ENCODE assay signal across 14 cellular contexts in genomic region chr2:58137221-58137620, GRCh38.
DNase-seq lines count a peak whose midpoint lies in the region; ATAC-seq and TF ChIP-seq lines count a peak whose summit lies in the region.
"Had no signal": no experiment of that assay in that cellular context is flagged by ENCODE, and none has a peak within 500 bp of the region (broad histone marks: within the 10 kb centered on the region; RNA-seq: fewer than 3 reads in every experiment).

No MANE protein-coding gene starts in this region.

- H3K27me3 ChIP-seq in kidney epithelial cell (ENCODE audit: control insufficient read depth, insufficient read depth, low read length), result no peaks in the 10 kb centered on the region
- H3K27me3 ChIP-seq: ascending aorta had no signal

- H3K27ac Mint-ChIP-seq in type B pancreatic cell, result no peak overlapping the region

- H3K4me3 ChIP-seq in astrocyte of the spinal cord (ENCODE audit: low read depth, low read length), result no peak overlapping the region
- no peak overlapping the region for H3K4me3 ChIP-seq in kidney epithelial cell (ENCODE audit: low read depth, low read length)
- H3K4me3 ChIP-seq: ascending aorta had no signal

- no peaks in the 10 kb centered on the region for H3K36me3 ChIP-seq in kidney epithelial cell (ENCODE audit: control insufficient read depth, insufficient read depth, low read length)
- H3K36me3 ChIP-seq: ascending aorta had no signal

- TF ChIP-seq CTCF in astrocyte of the spinal cord (IDR thresholded peaks at IDR 0.05; ENCODE audit: low read depth, low read length) (no peak), kidney epithelial cell (IDR thresholded peaks at IDR 0.05; ENCODE audit: insufficient read depth, low read length, poor library complexity, severe bottlenecking) (no peak), type B pancreatic cell (conservative IDR thresholded peaks at IDR 0.05) (no peak)

- ATAC-seq in HG03442 (IDR thresholded peaks at IDR 0.05; ENCODE audit: unreplicated experiment) (peak; percentile 68), GM19397 (IDR thresholded peaks at IDR 0.05; ENCODE audit: unreplicated experiment) (no peak), HG02970 (IDR thresholded peaks at IDR 0.05; ENCODE audit: low FRiP score, unreplicated experiment) (no peak), HG02571 (IDR thresholded peaks at IDR 0.05; ENCODE audit: unreplicated experiment) (no peak)
- ATAC-seq: esophagus mucosa had no signal

- DNase-seq in GM04503 (ENCODE audit: low read depth) (peak; percentile 46), astrocyte of the spinal cord (ENCODE audit: low read depth, low spot score) (peak; percentile 74), kidney epithelial cell (ENCODE audit: low read depth) (peak; percentile 4), type B pancreatic cell (ENCODE audit: extremely low spot score, unreplicated experiment) (no peak)
- DNase-seq: C1 segment of cervical spinal cord; NCI-H1048; NCI-H510A treated with DMSO at 0.1 percent for 48 hours; stimulated activated CD8-positive, alpha-beta memory T cell treated with anti-CD3 and anti-CD28 coated beads, Interleukin-4, amount 100 ng/mL, for 48 hours had no signal

- H3K36me3 Mint-ChIP-seq in type B pancreatic cell, result peaks cover 12% of the 10 kb centered on the region

- no peak overlapping the region for H3K4me3 Mint-ChIP-seq in type B pancreatic cell

- in situ Hi-C loops in astrocyte of the spinal cord (cut with HindIII; ENCODE audit: low sequenced_read_pairs), result no loop called here

- H3K9me3 Mint-ChIP-seq in type B pancreatic cell, result no peaks in the 10 kb centered on the region

- peaks cover 8% of the 10 kb centered on the region for H3K4me1 Mint-ChIP-seq in type B pancreatic cell (ENCODE audit: unreplicated experiment)

- H3K27me3 Mint-ChIP-seq in type B pancreatic cell, result no peaks in the 10 kb centered on the region
